In genomic region chr4:37503231-37503630, GRCh38 we compare ENCODE assay signal across 20 cellular contexts.
DNase-seq lines count a peak whose midpoint lies in the region; ATAC-seq, FAIRE-seq and TF ChIP-seq lines count a peak whose summit lies in the region.
"Had no signal": no experiment of that assay in that cellular context is flagged by ENCODE, and none has a peak within 500 bp of the region (broad histone marks: within the 10 kb centered on the region; RNA-seq: fewer than 3 reads in every experiment).

No MANE protein-coding gene starts in this region.

- H4K91ac ChIP-seq in H9 (ENCODE audit: insufficient read length, low read depth, low read length) = no peak overlapping the region

- no peak overlapping the region for H4K5ac ChIP-seq in H9 (ENCODE audit: insufficient read length, low read depth, low read length)

- no peak overlapping the region; the same call in 1 of the 2 replicates for H3K14ac ChIP-seq in H9 (ENCODE audit: insufficient read depth, low read length)

- H2AFZ ChIP-seq in H9 (ENCODE audit: low read length) (no peak overlapping the region), neural progenitor cell (replicated peaks) (no peak overlapping the region), GM23248 (no peak overlapping the region)
- H2AFZ ChIP-seq: GM23338 had no signal

- H3K79me2 ChIP-seq in H9 (ENCODE audit: insufficient read depth, low read length) (no peaks in the 10 kb centered on the region), neural progenitor cell (ENCODE audit: low read depth) (no peaks in the 10 kb centered on the region), GM23248 (ENCODE audit: insufficient read depth) (no peaks in the 10 kb centered on the region)

- H2AK5ac ChIP-seq in H9 (ENCODE audit: insufficient read length, low read length) = no peak overlapping the region

- H3K79me1 ChIP-seq in H9 (ENCODE audit: insufficient read depth, low read depth, low read length, poor library complexity, severe bottlenecking) = no peaks in the 10 kb centered on the region

- no peak for ATAC-seq in natural killer cell
- ATAC-seq in HG03342 (IDR thresholded peaks at IDR 0.05; ENCODE audit: unreplicated experiment) = no peak
- ATAC-seq: GM23338, HCT116 had no signal

- H3K23me2 ChIP-seq in H9 (ENCODE audit: insufficient read length, low read depth, low read length, poor library complexity, severe bottlenecking) = no peaks in the 10 kb centered on the region

- peak overlapping the region; percentile 4 for H3K18ac ChIP-seq in H9 (ENCODE audit: insufficient read length, low read depth, low read length)

- H3K36me3 Mint-ChIP-seq in H9 (ENCODE audit: insufficient read depth in 1 of 3, low read depth in 3 of 3) = no peaks in the 10 kb centered on the region; a peak in 1 of 7 replicates
- peaks cover 2% of the 10 kb centered on the region for H3K36me3 Mint-ChIP-seq in neural progenitor cell
- peaks cover 8% of the 10 kb centered on the region for H3K36me3 Mint-ChIP-seq in natural killer cell
- H3K36me3 Mint-ChIP-seq: CD4-positive, CD25-positive, alpha-beta regulatory T cell; CD8-positive, alpha-beta memory T cell had no signal

- no peak overlapping the region for H2BK12ac ChIP-seq in H9 (ENCODE audit: insufficient read length, low read depth, low read length)

- no peak overlapping the region for H3K23ac ChIP-seq in H9 (ENCODE audit: insufficient read length, low read depth, low read length)

- H3K9me2 ChIP-seq in GM23248 (ENCODE audit: insufficient read depth) = no peaks in the 10 kb centered on the region

- H2BK20ac ChIP-seq in H9 (ENCODE audit: low read depth, low read length, poor library complexity, severe bottlenecking) = no peak overlapping the region

- H3K9ac ChIP-seq in H9 (ENCODE audit: extremely low read depth, insufficient read length, low read length) (no peak overlapping the region), neural progenitor cell (no peak overlapping the region), GM23248 (no peak overlapping the region)

- H3K27me3 ChIP-seq in H9 (ENCODE audit: insufficient read depth, low read length) (no peaks in the 10 kb centered on the region), bronchial epithelial cell (ENCODE audit: control insufficient read depth, insufficient read depth, low read length) (no peaks in the 10 kb centered on the region), neural progenitor cell (no peaks in the 10 kb centered on the region), GM23248 (replicated peaks; ENCODE audit: insufficient read depth) (no peaks in the 10 kb centered on the region), BE2C (no peaks in the 10 kb centered on the region)

- no peak overlapping the region for H3K56ac ChIP-seq in H9 (ENCODE audit: insufficient read length, low read depth, low read length)

- DNase-seq in H9 (no peak), NCI-H446 (lab: John Stamatoyannopoulos, UW) (peak; percentile 50 to 85), bronchial epithelial cell (ENCODE audit: low read depth) (no peak), neural progenitor cell (ENCODE audit: low spot score) (no peak), GM23248 (no peak), natural killer cell (no peak), BE2C (no peak)
- DNase-seq: CD4-positive, CD25-positive, alpha-beta regulatory T cell; CD8-positive, alpha-beta memory T cell; COR-L47; DMS153; DMS79; GF-D8; HFFc6; KG1 had no signal

- no peaks in the 10 kb centered on the region for H3K36me3 ChIP-seq in bronchial epithelial cell (ENCODE audit: control insufficient read depth, insufficient read depth, low read length)
- H3K36me3 ChIP-seq in neural progenitor cell = no peaks in the 10 kb centered on the region
- H3K36me3 ChIP-seq in GM23248 (ENCODE audit: low read depth) = no peaks in the 10 kb centered on the region
- no peaks in the 10 kb centered on the region for H3K36me3 ChIP-seq in BE2C

- H3K9me3 ChIP-seq in H9 (ENCODE audit: control insufficient read depth, low read depth, low read length) (no peaks in the 10 kb centered on the region), neural progenitor cell (ENCODE audit: low read depth) (no peaks in the 10 kb centered on the region), GM23248 (ENCODE audit: low read depth) (no peaks in the 10 kb centered on the region), BE2C (no peaks in the 10 kb centered on the region)

- H3F3A ChIP-seq in neural progenitor cell (ENCODE audit: low read depth) (no peaks in the 10 kb centered on the region), GM23248 (ENCODE audit: insufficient read depth) (no peaks in the 10 kb centered on the region)

- H3T11ph ChIP-seq in H9 (ENCODE audit: low read length) = no peak overlapping the region

- H3K27ac Mint-ChIP-seq in H9 = no peak overlapping the region; a peak in 1 of 7 replicates
- H3K27ac Mint-ChIP-seq in neural progenitor cell = peak overlapping the region; percentile 62
- H3K27ac Mint-ChIP-seq in natural killer cell = no peak overlapping the region
- H3K27ac Mint-ChIP-seq: B cell; CD4-positive, CD25-positive, alpha-beta regulatory T cell; CD8-positive, alpha-beta memory T cell; GM23338; HFFc6 had no signal

- H4K20me1 ChIP-seq in H9 (ENCODE audit: control insufficient read depth, insufficient read depth, insufficient read length) (no peaks in the 10 kb centered on the region), neural progenitor cell (ENCODE audit: low read depth) (no peaks in the 10 kb centered on the region), GM23248 (ENCODE audit: insufficient read depth) (no peaks in the 10 kb centered on the region)

- intact Hi-C loops in natural killer cell (cut with micrococcal nuclease) = no loop called here

- in situ Hi-C loops in GM23248 (cut with MboI) = no loop called here

- FAIRE-seq in bronchial epithelial cell (lab: Jason Lieb, UNC) = peak; percentile 28
- FAIRE-seq: H54 had no signal

- H3K4me3 ChIP-seq in bronchial epithelial cell (ENCODE audit: low read depth, low read length) (no peak overlapping the region), neural progenitor cell (no peak overlapping the region), GM23248 (no peak overlapping the region), BE2C (ENCODE audit: low read depth, low read length) (no peak overlapping the region)
- H3K4me3 ChIP-seq: GM23338 had no signal

- H3K4me2 ChIP-seq in H9 (ENCODE audit: insufficient read depth, insufficient read length, low read length) (no peak overlapping the region), neural progenitor cell (no peak overlapping the region), GM23248 (ENCODE audit: unreplicated experiment) (no peak overlapping the region)
- H3K4me2 ChIP-seq: GM23338 had no signal

- no peak overlapping the region for H2BK120ac ChIP-seq in H9 (ENCODE audit: low read depth, low read length, poor library complexity, severe bottlenecking)

- H3K4me3 Mint-ChIP-seq in H9 (no peak overlapping the region), neural progenitor cell (no peak overlapping the region), natural killer cell (no peak overlapping the region)
- H3K4me3 Mint-ChIP-seq: B cell; CD4-positive, CD25-positive, alpha-beta regulatory T cell; CD8-positive, alpha-beta memory T cell; GM23338; HFFc6 had no signal

- H3K4ac ChIP-seq in H9 (ENCODE audit: low read depth, low read length) = no peak overlapping the region

- H2BK5ac ChIP-seq in H9 (ENCODE audit: insufficient read length, low read length) = no peak overlapping the region

- H3K9me3 Mint-ChIP-seq in H9 (peaks cover 0 to 3% of the 10 kb centered on the region in 2 experiments; a peak in 3 of 5 replicates), neural progenitor cell (peaks cover 22% of the 10 kb centered on the region), natural killer cell (peaks cover 3 to 9% of the 10 kb centered on the region in 2 donors)
- H3K9me3 Mint-ChIP-seq: HFFc6 had no signal

- H3K4me1 Mint-ChIP-seq in H9 = no peaks in the 10 kb centered on the region
- no peaks in the 10 kb centered on the region for H3K4me1 Mint-ChIP-seq in neural progenitor cell
- H3K4me1 Mint-ChIP-seq in natural killer cell = no peaks in the 10 kb centered on the region
- H3K4me1 Mint-ChIP-seq: B cell; CD4-positive, CD25-positive, alpha-beta regulatory T cell; CD8-positive, alpha-beta memory T cell; GM23338 had no signal

- H3K4me1 ChIP-seq in H9 (ENCODE audit: insufficient read depth, low read length) (no peaks in the 10 kb centered on the region), neural progenitor cell (no peaks in the 10 kb centered on the region), GM23248 (ENCODE audit: insufficient read depth) (no peaks in the 10 kb centered on the region), BE2C (no peaks in the 10 kb centered on the region)

- H2BK15ac ChIP-seq in H9 (ENCODE audit: low read depth, low read length) = no peak overlapping the region

- H3K27ac ChIP-seq in H9 (ENCODE audit: insufficient read length, low read depth, low read length) (no peak overlapping the region), neural progenitor cell (no peak overlapping the region), GM23248 (no peak overlapping the region)

- H3K27me3 Mint-ChIP-seq in H9 (ENCODE audit: low read depth) (peaks cover 4% of the 10 kb centered on the region), neural progenitor cell (ENCODE audit: insufficient read depth, low read depth) (no peaks in the 10 kb centered on the region), natural killer cell (ENCODE audit: low read depth in 2 of 2) (peaks cover 5 to 25% of the 10 kb centered on the region in 2 donors)

- no peak overlapping the region for H4K8ac ChIP-seq in H9 (replicated peaks; ENCODE audit: insufficient read length, low read depth, low read length)

- TF ChIP-seq CTCF in H9 (conservative IDR thresholded peaks at IDR 0.05) = no peak
- no peak for TF ChIP-seq CTCF in bronchial epithelial cell (IDR thresholded peaks at IDR 0.05; ENCODE audit: insufficient read depth, low read length, severe bottlenecking)
- TF ChIP-seq CTCF in neural progenitor cell (IDR thresholded peaks at IDR 0.05) = no peak
- no peak for TF ChIP-seq CTCF in natural killer cell (IDR thresholded peaks at IDR 0.05)
- TF ChIP-seq CTCF in BE2C (IDR thresholded peaks at IDR 0.05; ENCODE audit: low read depth, low read length) = no peak

Comparison
In these comparisons a context has a peak if more than half of its experiments do, and no peak if none do; other contexts are left out.
1. DNase-seq: peak in NCI-H446 (2 of 2); none in H9 (single experiment), bronchial epithelial cell (single experiment), neural progenitor cell (single experiment), GM23248 (single experiment), natural killer cell (single experiment) and BE2C (single experiment).